In genomic region chr4:78059524-78059889, GRCh38 we compare ENCODE assay signal across 8 cellular contexts. TPM values are rescaled to one million over a fixed set of nuclear protein-coding genes. Genes with fewer than 3 reads are reported as not detected.
DNase-seq lines count a peak whose midpoint lies in the region; ATAC-seq and TF ChIP-seq lines count a peak whose summit lies in the region.

No MANE protein-coding gene starts in this region.

- no peak for DNase-seq in AG09309 (ENCODE audit: low read depth)
- peak; percentile 60 for DNase-seq in GM13977 (ENCODE audit: low spot score)
- DNase-seq in NCI-H2107 treated with DMSO at 0.1 percent for 48 hours (lab: John Stamatoyannopoulos, UW; ENCODE audit: unreplicated experiment) = peak; percentile 80
- peak; percentile 84 for DNase-seq in fibroblast of pulmonary artery (ENCODE audit: low read depth)
- no peak for DNase-seq in naive B cell
- DNase-seq in stimulated activated CD4-positive, alpha-beta T cell treated with anti-CD3 and anti-CD28 coated beads, Interleukin-4, amount 100 ng/mL, for 24 hours = no peak

- peak overlapping the region; percentile 66 to 95 (median 90) for H3K4me3 Mint-ChIP-seq in naive B cell

- H3K27ac Mint-ChIP-seq in naive B cell = no peak overlapping the region

- in situ Hi-C loops in GM13977 (cut with MboI; ENCODE audit: low pct_unique_long_range_greater_than_20kb, low sequenced_read_pairs, unreplicated experiment) = no loop called here

- peaks cover 0 to 4% (median 0%) of the 10 kb centered on the region in 7 donors for H3K9me3 Mint-ChIP-seq in naive B cell

- TF ChIP-seq CTCF in AG09309 (IDR thresholded peaks at IDR 0.05; ENCODE audit: control insufficient read depth, insufficient read depth, low read depth, low read length, missing control alignments) (peak; percentile 23), GM13977 (IDR thresholded peaks at IDR 0.05; ENCODE audit: extremely low read depth, insufficient read depth, missing control alignments) (peak; percentile 52), VCaP (conservative IDR thresholded peaks at IDR 0.05) (peak; percentile 67), fibroblast of pulmonary artery (IDR thresholded peaks at IDR 0.05; ENCODE audit: low read length, missing control alignments) (peak; percentile 70)

- peaks cover 20 to 28% (median 27%) of the 10 kb centered on the region in 3 donors for H3K4me1 Mint-ChIP-seq in naive B cell

- no peaks in the 10 kb centered on the region for H3K36me3 Mint-ChIP-seq in naive B cell

- H3K4me3 ChIP-seq in AG09309 (ENCODE audit: control insufficient read depth, low read depth, low read length) (no peak overlapping the region), fibroblast of pulmonary artery (replicated peaks; ENCODE audit: low read depth, low read length) (peak overlapping the region; percentile 72)

- H3K27me3 Mint-ChIP-seq in naive B cell = peaks cover 48 to 70% (median 67%) of the 10 kb centered on the region in 3 donors

- H3K27ac ChIP-seq in VCaP = peak overlapping the region; percentile 99

- ATAC-seq in naive B cell (ENCODE audit: low read depth in 2 of 2) (peak in 1 of 2 donors; percentile 20), GM19455 (IDR thresholded peaks at IDR 0.05; ENCODE audit: unreplicated experiment) (no peak)

RNA-seq across cellular contexts. Expression of gene FRAS1, which starts 2.4 kb away (rescaled TPM):
- under 1 TPM in 2 of 6 donors, not detected in 4; 0.01 to 0.09 TPM for polyA plus RNA-seq in naive B cell (ENCODE audit: low read depth in 6 of 6)

Comparison
In these comparisons a context has a peak if more than half of its experiments do, and no peak if none do; other contexts are left out.
1. DNase-seq: peak in GM13977 (single experiment), NCI-H2107 treated with DMSO at 0.1 percent for 48 hours (single experiment) and fibroblast of pulmonary artery (single experiment); none in AG09309 (single experiment), naive B cell (single experiment) and stimulated activated CD4-positive, alpha-beta T cell treated with anti-CD3 and anti-CD28 coated beads, Interleukin-4, amount 100 ng/mL, for 24 hours (single experiment).
2. Peak in every context shown above with its lines, with median percentiles within 50 percentile points of each other: CTCF ChIP-seq.